Comparison of ENCODE assay signal across 1 cellular context in genomic region chr12:110585231-110585799, GRCh38.
TF ChIP-seq lines count a peak whose summit lies in the region.

No MANE protein-coding gene starts in this region.

TF ChIP-seq in endothelial cell of umbilical vein, 7 proteins besides CTCF, POLR2A, EP300 and RAD21 (continued from another document):
- peak; percentile 75 for TF ChIP-seq MAX (IDR thresholded peaks at IDR 0.05; ENCODE audit: insufficient read depth, insufficient read length)
- TF ChIP-seq POLR2AphosphoS5 (IDR thresholded peaks at IDR 0.05; ENCODE audit: insufficient read depth, low read depth, low read length), result no peak
- no peak for TF ChIP-seq EZH2 (IDR thresholded peaks at IDR 0.05; ENCODE audit: borderline replicate concordance, low read depth, low read length, severe bottlenecking)
- TF ChIP-seq FOS (IDR thresholded peaks at IDR 0.05; ENCODE audit: borderline replicate concordance, insufficient read depth, low read length), result peak; percentile 30
